Comparison of ENCODE assay signal across 14 cellular contexts in the genomic region with DNA sequence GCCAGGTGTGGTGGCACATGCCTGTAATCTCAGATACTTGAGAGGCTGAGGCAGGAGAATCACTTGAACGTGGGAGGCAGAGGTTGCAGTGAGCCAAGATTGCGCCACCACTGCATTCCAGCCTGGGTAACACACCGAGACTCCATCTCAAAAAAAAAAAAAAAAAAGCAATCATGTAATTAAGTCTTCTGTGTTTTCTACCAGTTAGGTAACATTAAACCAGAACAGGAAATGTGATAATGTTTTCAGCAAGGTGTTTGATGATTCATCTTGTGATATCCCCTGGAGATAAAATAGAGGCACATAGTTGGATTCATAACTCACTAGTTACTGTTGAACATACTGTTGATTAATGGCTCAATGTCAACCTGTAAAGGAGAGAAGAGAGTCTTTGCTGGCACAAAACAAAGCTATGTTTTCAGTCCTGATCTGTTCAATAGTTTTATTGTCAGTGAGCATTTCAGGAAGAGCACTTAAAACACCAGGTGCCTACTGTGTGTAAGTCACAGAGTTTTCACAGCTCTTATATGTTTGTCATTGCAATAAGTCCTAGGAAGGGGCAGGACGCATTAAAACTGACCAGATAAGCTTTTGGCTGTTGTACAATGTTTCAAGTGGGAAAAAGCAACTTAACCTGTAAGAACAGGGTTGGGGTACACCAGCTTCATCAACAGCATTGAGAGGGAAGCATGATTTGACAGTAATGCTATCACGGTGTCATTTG. TPM values are rescaled to one million over a fixed set of nuclear protein-coding genes. Genes with fewer than 3 reads are reported as not detected.
DNase-seq lines count a peak whose midpoint lies in the region; ATAC-seq and TF ChIP-seq lines count a peak whose summit lies in the region.
"Had no signal": no experiment of that assay in that cellular context is flagged by ENCODE, and none has a peak within 500 bp of the region (broad histone marks: within the 10 kb centered on the region; RNA-seq: fewer than 3 reads in every experiment).

No MANE protein-coding gene starts in this region.

- intact Hi-C loops in activated CD8-positive, alpha-beta T cell treated with anti-CD3 and anti-CD28 coated beads for 36 hours (cut with micrococcal nuclease): no loop called here
- intact Hi-C loops in spleen (cut with DNase I; ENCODE audit: low total_unique reads): no loop called here

- no peak overlapping the region for H3K27ac Mint-ChIP-seq in activated CD8-positive, alpha-beta T cell treated with anti-CD3 and anti-CD28 coated beads for 36 hours
- H3K27ac Mint-ChIP-seq in nephron progenitor cell: no peak overlapping the region

- TF ChIP-seq POLR2A in spleen (IDR thresholded peaks at IDR 0.05): no peak

- TF ChIP-seq CTCF in activated CD8-positive, alpha-beta T cell treated with anti-CD3 and anti-CD28 coated beads for 36 hours (IDR thresholded peaks at IDR 0.05): no peak
- TF ChIP-seq CTCF in nephron progenitor cell (IDR thresholded peaks at IDR 0.05) (no peak), spleen (IDR thresholded peaks at IDR 0.05 in 8 of 11, conservative IDR thresholded peaks at IDR 0.05 in 3 of 11) (no peak)

- DNase-seq in COR-L47 (lab: John Stamatoyannopoulos, UW) (peak; percentile 9), HT-29 (ENCODE audit: low spot score) (peak; percentile 58), kidney glomerular epithelial cell (lab: John Stamatoyannopoulos, UW) (peak; percentile 64), nephron progenitor cell (no peak), spleen (no peak)
- no peak for DNase-seq in activated CD8-positive, alpha-beta T cell treated with anti-CD3 and anti-CD28 coated beads for 36 hours
- DNase-seq: amniotic stem cell, DMS79, kidney, NCI-H1048 had no signal

- WGBS in spleen, 5 donors: 62 to 85% (median 79%) methylated on average over 5 of the region's 5 CpGs

- H3K36me3 Mint-ChIP-seq in activated CD8-positive, alpha-beta T cell treated with anti-CD3 and anti-CD28 coated beads for 36 hours (ENCODE audit: low read depth): peaks cover 5% of the 10 kb centered on the region
- H3K36me3 Mint-ChIP-seq in nephron progenitor cell (ENCODE audit: low read depth): peaks cover 10% of the 10 kb centered on the region

- POLR2A ChIA-PET in activated CD8-positive, alpha-beta T cell treated with anti-CD3 and anti-CD28 coated beads for 36 hours (lab: Charles Lee): interaction anchor here (0.6 to 3.0 kb wide), 7 partner anchors 19 to 930 kb away, joined by 3 to 11 read pairs (median 4); a partner anchor contains a TSS

- H3K27ac ChIP-seq in spleen: no peak overlapping the region
- H3K27ac ChIP-seq: VCaP had no signal

- CTCF ChIA-PET in activated CD8-positive, alpha-beta T cell treated with anti-CD3 and anti-CD28 coated beads for 36 hours (lab: Charles Lee): interaction anchor here (1.0 to 17.4 kb wide), 6 partner anchors 17 to 523 kb away, joined by 3 to 185 read pairs (median 4); no protein-coding TSS in a partner anchor

- H3K4me1 Mint-ChIP-seq in activated CD8-positive, alpha-beta T cell treated with anti-CD3 and anti-CD28 coated beads for 36 hours (ENCODE audit: low read depth): peaks cover 20% of the 10 kb centered on the region
- peaks cover 10% of the 10 kb centered on the region for H3K4me1 Mint-ChIP-seq in nephron progenitor cell

- ATAC-seq in activated CD8-positive, alpha-beta T cell treated with anti-CD3 and anti-CD28 coated beads for 36 hours: peak; percentile 77
- no peak for ATAC-seq in GM21529 (IDR thresholded peaks at IDR 0.05; ENCODE audit: unreplicated experiment)
- ATAC-seq in HG03442 (IDR thresholded peaks at IDR 0.05; ENCODE audit: unreplicated experiment): no peak

- no peaks in the 10 kb centered on the region for H3K27me3 Mint-ChIP-seq in activated CD8-positive, alpha-beta T cell treated with anti-CD3 and anti-CD28 coated beads for 36 hours
- H3K27me3 Mint-ChIP-seq in nephron progenitor cell (ENCODE audit: low read depth, poor library complexity): no peaks in the 10 kb centered on the region

- no peaks in the 10 kb centered on the region for H3K4me1 ChIP-seq in spleen

- H3K27me3 ChIP-seq in spleen (replicated peaks in 1 of 7): no peaks in the 10 kb centered on the region

- no peaks in the 10 kb centered on the region for H3K9me3 ChIP-seq in spleen

- H3K36me3 ChIP-seq in spleen: peaks cover 0 to 26% (median 16%) of the 10 kb centered on the region in 6 donors

- no peak overlapping the region for H3K4me3 Mint-ChIP-seq in activated CD8-positive, alpha-beta T cell treated with anti-CD3 and anti-CD28 coated beads for 36 hours
- H3K4me3 Mint-ChIP-seq in nephron progenitor cell: no peak overlapping the region

- no peaks in the 10 kb centered on the region for H3K9me3 Mint-ChIP-seq in activated CD8-positive, alpha-beta T cell treated with anti-CD3 and anti-CD28 coated beads for 36 hours
- H3K9me3 Mint-ChIP-seq in nephron progenitor cell: no peaks in the 10 kb centered on the region

- no peak overlapping the region for H3K4me3 ChIP-seq in spleen

RNA-seq across cellular contexts. Expression of a gene that starts 19.5 kb away (rescaled TPM):
- total RNA-seq in HT-29 (2014; rRNA removed; shearing (Covaris generic)): 63.5 and 71.3 TPM in 2 replicates
- total RNA-seq in activated CD8-positive, alpha-beta T cell treated with anti-CD3 and anti-CD28 coated beads for 36 hours: 10 to 100 TPM; 30.0 to 31.5 TPM
- 10 to 100 TPM; 33.0 to 98.2 (median 48.6) TPM for total RNA-seq in spleen
- 10 to 100 TPM; 27.5 to 29.1 (median 27.8) TPM for polyA plus RNA-seq in spleen

RNA-seq across cellular contexts. Expression of a gene that starts 22.8 kb away (rescaled TPM):
- total RNA-seq in HT-29 (2014; rRNA removed; shearing (Covaris generic)): not detected in 2 replicates
- not detected for total RNA-seq in activated CD8-positive, alpha-beta T cell treated with anti-CD3 and anti-CD28 coated beads for 36 hours
- total RNA-seq in spleen: under 1 TPM in 1 of 7 donors, not detected in 6; 0.30 TPM
- not detected for polyA plus RNA-seq in spleen
- total RNA-seq: kidney had no signal

RNA-seq across cellular contexts. Expression of a gene that starts 22.9 kb away (rescaled TPM):
- 7.0 and 8.8 TPM in 2 replicates for total RNA-seq in HT-29 (2014; rRNA removed; shearing (Covaris generic))
- 10 to 100 TPM in 1 of 2 experiments, 1 to 10 TPM in 1; 9.8 to 10.8 TPM for total RNA-seq in activated CD8-positive, alpha-beta T cell treated with anti-CD3 and anti-CD28 coated beads for 36 hours
- total RNA-seq in spleen: 10 to 100 TPM in 6 of 7 donors, 1 to 10 TPM in 1; 9.8 to 22.1 (median 14.4) TPM
- 1 to 10 TPM; 3.7 to 5.1 (median 3.9) TPM for polyA plus RNA-seq in spleen

RNA-seq across cellular contexts. Expression of a gene that starts 45.8 kb away (rescaled TPM):
- total RNA-seq in HT-29 (2014; rRNA removed; shearing (Covaris generic)): 0.28 and 0.86 TPM in 2 replicates
- 1 to 10 TPM; 1.4 to 2.6 TPM for total RNA-seq in activated CD8-positive, alpha-beta T cell treated with anti-CD3 and anti-CD28 coated beads for 36 hours
- 1 to 10 TPM; 4.2 to 7.7 (median 5.9) TPM for total RNA-seq in spleen
- polyA plus RNA-seq in spleen: 10 to 100 TPM in 2 of 3 donors, 1 to 10 TPM in 1; 7.7 to 24.8 (median 12.1) TPM

RNA-seq across cellular contexts. Expression of a gene that starts 50.2 kb away (rescaled TPM):
- total RNA-seq in HT-29 (2014; rRNA removed; shearing (Covaris generic)): not detected in 2 replicates
- not detected for total RNA-seq in activated CD8-positive, alpha-beta T cell treated with anti-CD3 and anti-CD28 coated beads for 36 hours
- total RNA-seq in spleen: not detected
- polyA plus RNA-seq in spleen: not detected
- total RNA-seq: kidney, urinary bladder had no signal
- polyA plus RNA-seq: urinary bladder had no signal

Comparison
In these comparisons a context has a peak if more than half of its experiments do, and no peak if none do; other contexts are left out.
1. DNase-seq: peak in COR-L47 (single experiment), HT-29 (single experiment) and kidney glomerular epithelial cell (single experiment); none in activated CD8-positive, alpha-beta T cell treated with anti-CD3 and anti-CD28 coated beads for 36 hours (single experiment), nephron progenitor cell (single experiment) and spleen (single experiment).